22 cellular contexts compared by ENCODE assay signal in the genomic region with DNA sequence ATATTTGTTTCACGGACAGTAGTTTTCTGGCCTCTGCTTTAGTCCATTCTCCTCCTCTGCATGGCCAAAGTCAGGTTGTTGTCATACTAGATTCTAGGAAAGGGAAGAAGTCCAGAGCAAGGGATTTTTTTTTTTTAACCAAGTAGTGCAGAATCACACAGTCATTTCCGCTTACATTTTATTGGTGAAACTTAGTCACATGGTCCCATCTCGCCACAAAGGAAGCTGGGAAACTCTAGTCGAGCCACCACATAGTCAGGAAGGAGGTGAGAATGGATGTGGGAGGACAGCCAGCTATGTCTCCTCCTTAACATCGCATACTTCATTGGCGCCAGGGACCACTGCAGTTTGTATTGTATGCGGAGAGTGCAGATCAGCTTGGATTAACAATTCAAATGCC. TPM values are rescaled to one million over a fixed set of nuclear protein-coding genes. Genes with fewer than 3 reads are reported as not detected.
DNase-seq lines count a peak whose midpoint lies in the region; ATAC-seq, FAIRE-seq and TF ChIP-seq lines count a peak whose summit lies in the region.
"Had no signal": no experiment of that assay in that cellular context is flagged by ENCODE, and none has a peak within 500 bp of the region (broad histone marks: within the 10 kb centered on the region; RNA-seq: fewer than 3 reads in every experiment).

No MANE protein-coding gene starts in this region.

- H3K36me3 ChIP-seq in K562 (ENCODE audit: control insufficient read depth, insufficient read depth, low read length), result no peaks in the 10 kb centered on the region
- H3K36me3 ChIP-seq: BE2C, BLaER1 had no signal

- in situ Hi-C loops in K562 (cut with MboI), result no loop called here

- H3K27ac ChIP-seq in C4-2B, result peak overlapping the region; percentile 2; the same call in 1 of the 2 replicates
- no peak overlapping the region for H3K27ac ChIP-seq in K562 (ENCODE audit: extremely low read depth, low read depth, low read length)
- H3K27ac ChIP-seq: BLaER1 had no signal

- no peak for TF ChIP-seq CTCF in C4-2B (conservative IDR thresholded peaks at IDR 0.05)
- no peak for TF ChIP-seq CTCF in WTC11 (IDR thresholded peaks at IDR 0.05)
- TF ChIP-seq CTCF in K562 (IDR thresholded peaks at IDR 0.05 in 2 of 3, conservative IDR thresholded peaks at IDR 0.05 in 1 of 3; ENCODE audit: insufficient read depth in 2 of 3, low read depth in 1 of 3, low read length in 3 of 3), result no peak

- peaks cover 4% of the 10 kb centered on the region for H3K27me3 Mint-ChIP-seq in T-helper 17 cell
- H3K27me3 Mint-ChIP-seq in WTC11 (ENCODE audit: low read depth), result no peaks in the 10 kb centered on the region
- H3K27me3 Mint-ChIP-seq: CD4-positive, alpha-beta T cell had no signal

- peak overlapping the region; percentile 15 for H3K4me3 Mint-ChIP-seq in T-helper 17 cell
- H3K4me3 Mint-ChIP-seq in WTC11, result no peak overlapping the region
- H3K4me3 Mint-ChIP-seq: CD4-positive, alpha-beta T cell; CD8-positive, alpha-beta T cell had no signal

- H3K9ac ChIP-seq in K562 (ENCODE audit: insufficient read depth in 1 of 2, low read depth in 2 of 2, low read length in 2 of 2), result no peak overlapping the region
- H3K9ac ChIP-seq: BLaER1 had no signal

- BruUV-seq in K562 (replicated peaks; lab: Mats Ljungman, UMichigan), result no TSS peak

- TF ChIP-seq POLR2A in K562 (conservative IDR thresholded peaks at IDR 0.05) (no peak), H54 (IDR thresholded peaks at IDR 0.05; ENCODE audit: low read depth, low read length) (no peak)

- peak overlapping the region; percentile 6; the same call in 1 of the 2 replicates for H3K4me2 ChIP-seq in K562 (ENCODE audit: insufficient read depth, low read length)
- H3K4me2 ChIP-seq: BLaER1 had no signal

- TF ChIP-seq RAD21 in K562 (CRISPR knock-in tag; conservative IDR thresholded peaks at IDR 0.05 in 1 of 2, IDR thresholded peaks at IDR 0.05 in 1 of 2), result no peak

- no peaks in the 10 kb centered on the region for H3K27me3 ChIP-seq in K562 (ENCODE audit: control insufficient read depth in 2 of 2, insufficient read depth in 2 of 2, low read length in 2 of 2)
- H3K27me3 ChIP-seq: BE2C, BLaER1 had no signal

- H2AFZ ChIP-seq in K562 (ENCODE audit: low read depth, low read length), result peak overlapping the region; percentile 61; the same call in 1 of the 2 replicates

- peak; percentile 52 for FAIRE-seq in K562 (lab: Jason Lieb, UNC)
- FAIRE-seq in H54 (lab: Jason Lieb, UNC), result no peak
- FAIRE-seq in GM19239 (lab: Jason Lieb, UNC), result no peak
- FAIRE-seq: A204.1, D721Med, G401.6, GM12891 had no signal

- POLR2A ChIA-PET in WTC11 (lab: Charles Lee), result no interaction called here
- POLR2A ChIA-PET in K562 (lab: Yijun Ruan, JAX), result interaction anchor here (0.6 to 0.9 kb wide), 2 partner anchors 10 to 1298 kb away, joined by 5 to 6 read pairs; no protein-coding TSS in a partner anchor

- H3K36me3 Mint-ChIP-seq in T-helper 17 cell (ENCODE audit: low read depth) (peaks cover 15% of the 10 kb centered on the region), WTC11 (no peaks in the 10 kb centered on the region)
- H3K36me3 Mint-ChIP-seq: CD8-positive, alpha-beta T cell had no signal

- peaks cover 19% of the 10 kb centered on the region for H3K4me1 Mint-ChIP-seq in T-helper 17 cell
- H3K4me1 Mint-ChIP-seq in WTC11, result peaks cover 5% of the 10 kb centered on the region; the same call in 1 of the 2 replicates

- no peaks in the 10 kb centered on the region for H4K20me1 ChIP-seq in K562 (replicated peaks; ENCODE audit: control insufficient read depth, insufficient read depth, low read length)
- H4K20me1 ChIP-seq: BLaER1 had no signal

- no peaks in the 10 kb centered on the region for H3K9me1 ChIP-seq in K562 (ENCODE audit: control insufficient read depth, insufficient read depth, low read length)

- H3K27ac Mint-ChIP-seq in T-helper 17 cell (peak overlapping the region; percentile 80), WTC11 (no peak overlapping the region)
- H3K27ac Mint-ChIP-seq: CD4-positive, alpha-beta T cell; CD8-positive, alpha-beta T cell had no signal

- DNase-seq in T-helper 17 cell (no peak), WTC11 (ENCODE audit: low spot score) (no peak), K562 (ENCODE audit: extremely low read depth in 1 of 4, low spot score in 3 of 4) (peak in 1 of 4 experiments; percentile 12), H54 (ENCODE audit: insufficient read length, low spot score) (no peak), GM19239 (ENCODE audit: insufficient read length, low spot score) (no peak)
- DNase-seq: 8988T; ACHN; BE2C; C1 segment of cervical spinal cord; Caco-2; Calu3; CD4-positive, alpha-beta T cell; CD8-positive, alpha-beta T cell; DMS79 treated with DMSO at 0.1 percent for 48 hours; GF-D8 had no signal

- no peak for TF ChIP-seq EP300 in K562 (IDR thresholded peaks at IDR 0.05; ENCODE audit: low read length)

- ATAC-seq in T-helper 17 cell (no peak), WTC11 (no peak), K562 (peak; percentile 66; the same call in 2 of the 3 replicates), GM21423 (IDR thresholded peaks at IDR 0.05; ENCODE audit: unreplicated experiment) (no peak)
- ATAC-seq: CD8-positive, alpha-beta T cell had no signal

- no peaks in the 10 kb centered on the region for H3K9me3 Mint-ChIP-seq in WTC11
- H3K9me3 Mint-ChIP-seq: CD4-positive, alpha-beta T cell; CD8-positive, alpha-beta T cell had no signal

- 12% methylated on average over 7 of the region's 7 CpGs for WGBS in K562 (ENCODE audit: insufficient coverage, low coverage, missing lambda C conversion rate)

- no peaks in the 10 kb centered on the region; a peak in 1 of 5 replicates for H3K4me1 ChIP-seq in K562 (replicated peaks in 1 of 2; ENCODE audit: control insufficient read depth in 2 of 2, insufficient read depth in 2 of 2, low read length in 2 of 2)
- H3K4me1 ChIP-seq: BE2C, BLaER1, Caco-2 had no signal

- no peaks in the 10 kb centered on the region for H3K79me2 ChIP-seq in K562 (ENCODE audit: control insufficient read depth, insufficient read depth, low read length)

- H3K9me3 ChIP-seq in T-helper 17 cell (ENCODE audit: control insufficient read depth, low read length, poor library complexity, severe bottlenecking) (no peaks in the 10 kb centered on the region), K562 (replicated peaks; ENCODE audit: control insufficient read depth, insufficient read depth, low read depth, low read length) (no peaks in the 10 kb centered on the region)
- H3K9me3 ChIP-seq: BE2C, BLaER1, Caco-2 had no signal

- H3K4me3 ChIP-seq in K562, result no peak overlapping the region
- H3K4me3 ChIP-seq: BLaER1 had no signal

- CTCF ChIA-PET in WTC11 (lab: Charles Lee) (interaction anchor here (0.7 kb wide), 1 partner anchor 58 kb away, joined by 3 read pairs; no protein-coding TSS in a partner anchor), K562 (lab: Yijun Ruan, JAX; ENCODE audit: low intra/inter-chr PET ratio) (interaction anchor here (0.6 kb wide), 1 partner anchor 37 kb away, joined by 3 read pairs; no protein-coding TSS in a partner anchor)

- intact Hi-C loops in K562 (cut with micrococcal nuclease), result no loop called here

TF ChIP-seq in WTC11, 78 proteins besides CTCF, POLR2A, EP300 and RAD21 (continues in another document):
- TF ChIP-seq NFYB (CRISPR knock-in tag; conservative IDR thresholded peaks at IDR 0.05; ENCODE audit: low read depth) (0 out of 2 replicates have a peak, but pooled peaks have one; percentile 10), GABPB1 (CRISPR knock-in tag; IDR thresholded peaks at IDR 0.05) (no peak)

RNA-seq across cellular contexts. Expression of a gene that starts 10.4 kb away (rescaled TPM):
- 1 to 10 TPM; 3.2 to 8.5 TPM for total RNA-seq in T-helper 17 cell
- total RNA-seq in WTC11 (2021), result not detected in 3 replicates
- not detected in 2 replicates for total RNA-seq in K562 (2011; cell fraction: chromatin; rRNA removed; ENCODE audit: low replicate concordance)
- not detected in 2 replicates for total RNA-seq in K562 (2011; cell fraction: nucleolus; rRNA removed)
- total RNA-seq in K562 (2011; cell fraction: nucleoplasm; rRNA removed), result not detected in 2 replicates
- total RNA-seq in K562 (2014; rRNA removed), result not detected in 2 replicates
- not detected in 2 replicates for total RNA-seq in K562 (2014; rRNA removed; fragmentation: Illumina TruSeq; extraction: Trizol)
- not detected in 2 replicates for total RNA-seq in K562 (2015; rRNA removed; fragmentation: Illumina TruSeq; extraction: Trizol)
- not detected in 2 replicates for total RNA-seq in K562 (2021)
- not detected in 2 replicates for polyA plus RNA-seq in K562 (2011; rRNA removed)
- not detected in 2 replicates for polyA plus RNA-seq in K562 (2011; cell fraction: cytosol; rRNA removed)
- polyA plus RNA-seq in K562 (2011; cell fraction: nucleus; rRNA removed), result not detected in 2 replicates
- 0.07 TPM in 1 of 2 replicates, not detected in the other for polyA plus RNA-seq in K562 (2012)
- polyA plus RNA-seq in K562 (2014; fragmentation: Illumina TruSeq; extraction: Trizol), result not detected in 2 replicates
- polyA plus RNA-seq in K562 (2014; fragmentation: Nextera tagmentation; extraction: Ambion mirVana), result not detected
- polyA plus RNA-seq in K562 (2014; rRNA removed), result not detected in 2 replicates
- polyA minus RNA-seq in K562 (2011; rRNA and poly(A)+ RNA removed), result not detected in 2 replicates
- not detected in 2 replicates for polyA minus RNA-seq in K562 (2011; cell fraction: cytosol; rRNA and poly(A)+ RNA removed)
- polyA minus RNA-seq in K562 (2011; cell fraction: nucleus; rRNA and poly(A)+ RNA removed), result not detected in 2 replicates
- total RNA-seq: Caco-2; CD8-positive, alpha-beta T cell had no signal

RNA-seq across cellular contexts. Expression of a gene that starts 44.3 kb away (rescaled TPM):
- 10 to 100 TPM; 15.2 to 16.4 TPM for total RNA-seq in T-helper 17 cell
- total RNA-seq in WTC11 (2021), result 48.0 to 48.8 TPM (median 48.3 TPM) in 3 replicates
- 4.0 and 10.4 TPM in 2 replicates for total RNA-seq in K562 (2011; cell fraction: chromatin; rRNA removed; ENCODE audit: low replicate concordance)
- 4.2 and 4.5 TPM in 2 replicates for total RNA-seq in K562 (2011; cell fraction: nucleolus; rRNA removed)
- 7.3 and 9.0 TPM in 2 replicates for total RNA-seq in K562 (2011; cell fraction: nucleoplasm; rRNA removed)
- 5.8 and 6.4 TPM in 2 replicates for total RNA-seq in K562 (2014; rRNA removed)
- total RNA-seq in K562 (2014; rRNA removed; fragmentation: Illumina TruSeq; extraction: Trizol), result 7.6 and 10.3 TPM in 2 replicates
- total RNA-seq in K562 (2015; rRNA removed; fragmentation: Illumina TruSeq; extraction: Trizol), result 4.7 and 4.8 TPM in 2 replicates
- 7.4 and 8.1 TPM in 2 replicates for total RNA-seq in K562 (2021)
- polyA plus RNA-seq in K562 (2011; rRNA removed), result 6.3 and 7.4 TPM in 2 replicates
- polyA plus RNA-seq in K562 (2011; cell fraction: cytosol; rRNA removed), result 1.7 and 5.8 TPM in 2 replicates
- polyA plus RNA-seq in K562 (2011; cell fraction: nucleus; rRNA removed), result 2.5 and 3.7 TPM in 2 replicates
- polyA plus RNA-seq in K562 (2012), result 8.6 and 8.9 TPM in 2 replicates
- polyA plus RNA-seq in K562 (2014; fragmentation: Illumina TruSeq; extraction: Trizol), result 5.1 and 5.3 TPM in 2 replicates
- 1 to 10 TPM; 5.7 to 6.7 TPM for polyA plus RNA-seq in K562 (2014; fragmentation: Nextera tagmentation; extraction: Ambion mirVana)
- polyA plus RNA-seq in K562 (2014; rRNA removed), result 5.3 and 8.4 TPM in 2 replicates
- 4.4 and 6.5 TPM in 2 replicates for polyA minus RNA-seq in K562 (2011; rRNA and poly(A)+ RNA removed)
- polyA minus RNA-seq in K562 (2011; cell fraction: cytosol; rRNA and poly(A)+ RNA removed), result 1.9 and 2.3 TPM in 2 replicates
- 3.2 and 5.0 TPM in 2 replicates for polyA minus RNA-seq in K562 (2011; cell fraction: nucleus; rRNA and poly(A)+ RNA removed)
